Comparison of ENCODE assay signal across 15 cellular contexts in the genomic region with DNA sequence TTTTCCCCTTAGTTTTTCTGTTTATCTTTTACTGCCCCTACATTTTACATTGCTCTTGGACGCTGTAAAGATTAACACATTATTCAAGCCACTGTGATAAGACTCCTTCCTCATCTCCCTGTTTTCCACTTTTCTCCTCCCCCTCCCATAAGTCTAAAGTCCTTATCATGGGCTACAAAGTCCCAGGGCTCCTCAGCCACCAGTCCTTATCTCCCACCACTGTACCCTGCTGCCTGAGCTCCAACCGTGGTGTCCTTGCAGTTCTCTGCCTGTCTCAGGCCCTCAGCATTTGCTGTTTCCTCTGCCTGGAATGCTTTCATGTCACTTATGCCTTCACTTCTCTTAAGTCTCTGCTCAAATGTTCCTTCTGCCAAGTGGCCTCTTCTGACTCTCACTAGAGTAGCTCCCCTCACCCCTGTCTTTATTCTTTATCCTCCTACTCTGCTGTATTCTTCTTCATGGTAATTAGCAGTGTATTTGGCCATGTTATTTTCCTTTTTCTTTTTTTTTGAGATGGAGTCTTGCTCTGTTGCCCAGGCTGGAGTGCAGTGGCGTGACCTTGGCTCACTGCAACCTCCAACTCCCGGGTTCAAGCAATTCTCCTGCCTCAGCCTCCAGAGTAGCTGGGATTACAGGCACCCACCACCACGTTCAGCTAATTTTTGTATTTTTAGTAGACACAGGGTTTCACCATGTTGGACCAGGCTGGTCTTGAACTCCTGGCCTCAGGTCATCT. TPM values are rescaled to one million over a fixed set of nuclear protein-coding genes. Genes with fewer than 3 reads are reported as not detected.
A peak's percentile ranks its signal among the peaks of the same experiment; 100 is the strongest.
DNase-seq lines count a peak whose midpoint lies in the region; ATAC-seq and TF ChIP-seq lines count a peak whose summit lies in the region.
"Had no signal": no experiment of that assay in that cellular context is flagged by ENCODE, and none has a peak within 500 bp of the region (broad histone marks: within the 10 kb centered on the region; RNA-seq: fewer than 3 reads in every experiment).

No MANE protein-coding gene starts in this region.

- DNase-seq in activated naive CD4-positive, alpha-beta T cell treated with anti-CD3 and anti-CD28 coated beads for 36 hours: no peak
- DNase-seq in activated naive CD4-positive, alpha-beta T cell treated with anti-CD3 and anti-CD28 coated beads, Interleukin-2, amount 50 U/mL, for 16 hours: no peak
- no peak for DNase-seq in T-cell
- DNase-seq in type B pancreatic cell (ENCODE audit: extremely low spot score, unreplicated experiment): peak; percentile 22
- DNase-seq: DND-41; HFFc6; NCI-H1417; pancreas; RPMI8226; stimulated activated CD4-positive, alpha-beta T cell treated with anti-CD3 and anti-CD28 coated beads, Interleukin-12 subunit alpha, Interleukin-12 subunit beta, amount 100 ng/mL, for 4 hours; transverse colon had no signal

- TF ChIP-seq CTCF in type B pancreatic cell (conservative IDR thresholded peaks at IDR 0.05): no peak

- CTCF ChIA-PET in activated naive CD4-positive, alpha-beta T cell treated with anti-CD3 and anti-CD28 coated beads for 36 hours (lab: Charles Lee): no interaction called here
- CTCF ChIA-PET in T-cell (lab: Charles Lee): interaction anchor here (0.6 kb wide), 2 partner anchors 17 to 21 kb away, joined by 4 to 5 read pairs; no protein-coding TSS in a partner anchor

- peaks cover 21% of the 10 kb centered on the region for H3K4me1 Mint-ChIP-seq in activated naive CD4-positive, alpha-beta T cell treated with anti-CD3 and anti-CD28 coated beads for 36 hours (ENCODE audit: low read depth)
- H3K4me1 Mint-ChIP-seq in T-cell (peaks cover 22 to 23% (median 22%) of the 10 kb centered on the region in 3 donors), type B pancreatic cell (ENCODE audit: unreplicated experiment) (peaks cover 4% of the 10 kb centered on the region)
- H3K4me1 Mint-ChIP-seq in dendritic cell treated with granulocyte-macrophage colony-stimulating factor and Interleukin-4, amounts not matched to agents 40 ng/mL and 50 ng/mL, for 4 days (ENCODE audit: low read depth): peaks cover 31% of the 10 kb centered on the region

- intact Hi-C loops in activated naive CD4-positive, alpha-beta T cell treated with anti-CD3 and anti-CD28 coated beads for 36 hours (cut with micrococcal nuclease): no loop called here
- intact Hi-C loops in dendritic cell treated with granulocyte-macrophage colony-stimulating factor and Interleukin-4, amounts not matched to agents 40 ng/mL and 50 ng/mL, for 4 days (cut with micrococcal nuclease): loop anchor here (1.0 to 2.0 kb wide), 2 partner anchors 10 to 18 kb away; a partner anchor contains a TSS

- peaks cover 30% of the 10 kb centered on the region for H3K36me3 Mint-ChIP-seq in activated naive CD4-positive, alpha-beta T cell treated with anti-CD3 and anti-CD28 coated beads for 36 hours (ENCODE audit: low read depth)
- peaks cover 22% of the 10 kb centered on the region for H3K36me3 Mint-ChIP-seq in T-cell
- peaks cover 74% of the 10 kb centered on the region for H3K36me3 Mint-ChIP-seq in dendritic cell treated with granulocyte-macrophage colony-stimulating factor and Interleukin-4, amounts not matched to agents 40 ng/mL and 50 ng/mL, for 4 days (ENCODE audit: low read depth)
- H3K36me3 Mint-ChIP-seq in type B pancreatic cell: peaks cover 4% of the 10 kb centered on the region

- POLR2A ChIA-PET in T-cell (lab: Charles Lee): interaction anchor here in 1 of 2 donors (0.6 kb wide), 2 partner anchors 16 to 17 kb away, joined by 3 read pairs; no protein-coding TSS in a partner anchor

- H3K4me3 Mint-ChIP-seq in activated naive CD4-positive, alpha-beta T cell treated with anti-CD3 and anti-CD28 coated beads for 36 hours: no peak overlapping the region
- H3K4me3 Mint-ChIP-seq in T-cell (peak overlapping the region in 2 of 3 donors; percentile 8 to 71), type B pancreatic cell (no peak overlapping the region)
- peak overlapping the region; percentile 71 for H3K4me3 Mint-ChIP-seq in dendritic cell treated with granulocyte-macrophage colony-stimulating factor and Interleukin-4, amounts not matched to agents 40 ng/mL and 50 ng/mL, for 4 days
- H3K4me3 Mint-ChIP-seq: HFFc6 had no signal

- no peaks in the 10 kb centered on the region for H3K27me3 Mint-ChIP-seq in activated naive CD4-positive, alpha-beta T cell treated with anti-CD3 and anti-CD28 coated beads for 36 hours (ENCODE audit: low read depth)
- H3K27me3 Mint-ChIP-seq in T-cell: no peaks in the 10 kb centered on the region
- no peaks in the 10 kb centered on the region for H3K27me3 Mint-ChIP-seq in dendritic cell treated with granulocyte-macrophage colony-stimulating factor and Interleukin-4, amounts not matched to agents 40 ng/mL and 50 ng/mL, for 4 days
- no peaks in the 10 kb centered on the region for H3K27me3 Mint-ChIP-seq in type B pancreatic cell

- ATAC-seq in T-cell (replicated peaks in 1 of 4) (peak in 1 of 4 experiments; percentile 30), HG02610 (IDR thresholded peaks at IDR 0.05; ENCODE audit: unreplicated experiment) (no peak), GM21360 (IDR thresholded peaks at IDR 0.05; ENCODE audit: unreplicated experiment) (no peak), HG02885 (IDR thresholded peaks at IDR 0.05; ENCODE audit: poor library complexity, unreplicated experiment) (no peak)

- peak overlapping the region; percentile 68 for H3K27ac Mint-ChIP-seq in activated naive CD4-positive, alpha-beta T cell treated with anti-CD3 and anti-CD28 coated beads for 36 hours
- H3K27ac Mint-ChIP-seq in T-cell: peak overlapping the region; percentile 69 to 94
- H3K27ac Mint-ChIP-seq in dendritic cell treated with granulocyte-macrophage colony-stimulating factor and Interleukin-4, amounts not matched to agents 40 ng/mL and 50 ng/mL, for 4 days: peak overlapping the region; percentile 95
- no peak overlapping the region for H3K27ac Mint-ChIP-seq in type B pancreatic cell
- H3K27ac Mint-ChIP-seq: HFFc6 had no signal

- no peaks in the 10 kb centered on the region for H3K9me3 Mint-ChIP-seq in activated naive CD4-positive, alpha-beta T cell treated with anti-CD3 and anti-CD28 coated beads for 36 hours
- H3K9me3 Mint-ChIP-seq in T-cell (no peaks in the 10 kb centered on the region), type B pancreatic cell (no peaks in the 10 kb centered on the region)
- no peaks in the 10 kb centered on the region for H3K9me3 Mint-ChIP-seq in dendritic cell treated with granulocyte-macrophage colony-stimulating factor and Interleukin-4, amounts not matched to agents 40 ng/mL and 50 ng/mL, for 4 days
- H3K9me3 Mint-ChIP-seq: HFFc6 had no signal

RNA-seq across cellular contexts. Expression of a gene that starts 10.8 kb away (rescaled TPM):
- 10 to 100 TPM; 18.1 to 19.6 TPM for total RNA-seq in activated naive CD4-positive, alpha-beta T cell treated with anti-CD3 and anti-CD28 coated beads for 36 hours
- total RNA-seq in T-cell (10 to 100 TPM; 38.0 to 43.3 (median 39.2) TPM), type B pancreatic cell (ENCODE audit: low replicate concordance) (31.0 and 33.3 TPM in 2 replicates)

RNA-seq across cellular contexts. Expression of a gene that starts 17.7 kb away (rescaled TPM):
- 10 to 100 TPM; 68.1 to 71.9 TPM for total RNA-seq in activated naive CD4-positive, alpha-beta T cell treated with anti-CD3 and anti-CD28 coated beads for 36 hours
- total RNA-seq in T-cell: 10 to 100 TPM; 14.6 to 53.5 (median 46.0) TPM
- total RNA-seq in type B pancreatic cell (ENCODE audit: low replicate concordance): 35.3 and 55.8 TPM in 2 replicates

RNA-seq across cellular contexts. Expression of a gene that starts 20.9 kb away (rescaled TPM):
- 10 to 100 TPM; 71.9 to 74.5 TPM for total RNA-seq in activated naive CD4-positive, alpha-beta T cell treated with anti-CD3 and anti-CD28 coated beads for 36 hours
- total RNA-seq in T-cell (10 to 100 TPM; 33.9 to 63.1 (median 53.1) TPM), type B pancreatic cell (ENCODE audit: low replicate concordance) (61.2 and 65.6 TPM in 2 replicates)

Comparison
In these comparisons a context has a peak if more than half of its experiments do, and no peak if none do; other contexts are left out.
1. H3K4me3 Mint-ChIP-seq: peak in T-cell (2 of 3) and dendritic cell treated with granulocyte-macrophage colony-stimulating factor and Interleukin-4, amounts not matched to agents 40 ng/mL and 50 ng/mL, for 4 days (single experiment); none in activated naive CD4-positive, alpha-beta T cell treated with anti-CD3 and anti-CD28 coated beads for 36 hours (single experiment) and type B pancreatic cell (single experiment).